In the genomic region with DNA sequence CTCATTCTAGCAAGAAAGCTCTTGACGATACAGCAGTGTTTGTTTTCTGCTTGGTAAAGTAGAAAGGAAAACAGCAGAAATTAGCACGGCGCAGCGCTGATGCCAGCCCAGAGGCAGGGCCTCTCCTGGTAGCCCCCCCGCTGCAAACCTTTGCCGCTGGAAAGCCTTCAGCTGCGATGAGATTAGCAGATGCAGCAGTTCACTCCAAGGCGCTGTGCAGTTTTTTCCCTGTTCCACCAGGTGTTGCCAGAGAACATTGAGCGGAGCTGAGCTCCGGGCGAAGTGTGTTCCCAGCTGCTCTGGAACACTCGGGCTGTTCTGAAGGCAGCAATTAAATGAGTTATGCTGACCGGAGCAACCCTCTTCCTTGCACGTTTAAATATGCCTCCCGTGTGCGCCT, we compare ENCODE assay signal across 10 cellular contexts.
A peak's percentile ranks its signal among the peaks of the same experiment; 100 is the strongest.
DNase-seq lines count a peak whose midpoint lies in the region; ATAC-seq, FAIRE-seq and TF ChIP-seq lines count a peak whose summit lies in the region.
"Had no signal": no experiment of that assay in that cellular context is flagged by ENCODE, and none has a peak within 500 bp of the region (broad histone marks: within the 10 kb centered on the region; RNA-seq: fewer than 3 reads in every experiment).

No MANE protein-coding gene starts in this region.

- H3K36me3 ChIP-seq in SJCRH30 (no peaks in the 10 kb centered on the region), keratinocyte (ENCODE audit: control insufficient read depth in 2 of 2, extremely low read depth in 1 of 2, insufficient read depth in 2 of 2, low read length in 2 of 2) (no peaks in the 10 kb centered on the region)
- H3K36me3 ChIP-seq: tibial artery had no signal

- no peaks in the 10 kb centered on the region for H4K20me1 ChIP-seq in keratinocyte (ENCODE audit: control insufficient read depth, extremely low read depth, insufficient read depth, low read length)

- peak in 2 of 3 experiments; percentile 40 to 74 for TF ChIP-seq CTCF in keratinocyte (optimal IDR thresholded peaks at IDR 0.05 in 1 of 3, IDR thresholded peaks at IDR 0.05 in 1 of 3, conservative IDR thresholded peaks at IDR 0.05 in 1 of 3; ENCODE audit: extremely low read depth in 1 of 3, insufficient read depth in 2 of 3, low read length in 3 of 3)

- peak; percentile 26 for DNase-seq in DMS 273 (lab: John Stamatoyannopoulos, UW; ENCODE audit: unreplicated experiment)
- DNase-seq in DMS 273 treated with DMSO at 0.1 percent for 48 hours (lab: John Stamatoyannopoulos, UW): no peak
- peak; percentile 88 to 93 for DNase-seq in SJCRH30
- DNase-seq in keratinocyte (ENCODE audit: low read depth, low spot score): no peak
- DNase-seq in activated gamma-delta T cell treated with Interleukin-2 at 50 U/mL for 16 hours: no peak
- no peak for DNase-seq in T-helper 2 cell
- DNase-seq: erythroblast, tibial artery had no signal

- ATAC-seq in GM21381 (IDR thresholded peaks at IDR 0.05; ENCODE audit: unreplicated experiment): no peak

- no peak overlapping the region for H2AFZ ChIP-seq in keratinocyte (ENCODE audit: control insufficient read depth, low read length)

- H3K27ac ChIP-seq in SJCRH30 (peak overlapping the region; percentile 63), keratinocyte (ENCODE audit: control insufficient read depth, insufficient read depth, low read length) (no peak overlapping the region), temporal lobe (ENCODE audit: low read depth, low read length) (peak overlapping the region; percentile 56)
- H3K27ac ChIP-seq: tibial artery had no signal

- FAIRE-seq in keratinocyte (lab: Jason Lieb, UNC): no peak

- H3K79me2 ChIP-seq in keratinocyte (ENCODE audit: control insufficient read depth, insufficient read depth, low read length): no peaks in the 10 kb centered on the region

- dilution Hi-C loops in keratinocyte (cut with MboI; ENCODE audit: extremely low pct_ligation_motif_present, low sequenced_read_pairs): no loop called here

- no peaks in the 10 kb centered on the region for H3K9me3 ChIP-seq in SJCRH30 (replicated peaks)
- H3K9me3 ChIP-seq in keratinocyte (ENCODE audit: control insufficient read depth, low read depth, low read length): no peaks in the 10 kb centered on the region

- H3K4me3 ChIP-seq in SJCRH30: peak overlapping the region; percentile 49
- H3K4me3 ChIP-seq in keratinocyte (ENCODE audit: control insufficient read depth in 2 of 3, extremely low read depth in 1 of 3, insufficient read depth in 2 of 3, low read depth in 1 of 3, low read length in 3 of 3): no peak overlapping the region
- H3K4me3 ChIP-seq: tibial artery had no signal

- H3K9me1 ChIP-seq in keratinocyte (ENCODE audit: control insufficient read depth, extremely low read depth, insufficient read depth, low read length): no peaks in the 10 kb centered on the region

- H3K4me1 ChIP-seq in SJCRH30 (peaks cover 14% of the 10 kb centered on the region), keratinocyte (ENCODE audit: control insufficient read depth, extremely low read depth, insufficient read depth, low read length) (no peaks in the 10 kb centered on the region)
- H3K4me1 ChIP-seq: tibial artery had no signal

- no peaks in the 10 kb centered on the region for H3K27me3 ChIP-seq in SJCRH30
- H3K27me3 ChIP-seq in keratinocyte (ENCODE audit: control insufficient read depth, extremely low read depth, insufficient read depth, low read length): no peaks in the 10 kb centered on the region
- H3K27me3 ChIP-seq: tibial artery had no signal

- H3K9ac ChIP-seq in keratinocyte (ENCODE audit: control insufficient read depth, extremely low read depth, insufficient read depth, low read length): no peak overlapping the region

- no peak overlapping the region for H3K4me2 ChIP-seq in keratinocyte (ENCODE audit: control insufficient read depth, extremely low read depth, insufficient read depth, low read depth, low read length)

Comparison
In these comparisons a context has a peak if more than half of its experiments do, and no peak if none do; other contexts are left out.
1. DNase-seq: peak in DMS 273 (single experiment) and SJCRH30 (2 of 2); none in DMS 273 treated with DMSO at 0.1 percent for 48 hours (single experiment), keratinocyte (single experiment), activated gamma-delta T cell treated with Interleukin-2 at 50 U/mL for 16 hours (single experiment) and T-helper 2 cell (0 of 5).